11 cellular contexts compared by ENCODE assay signal in the genomic region with DNA sequence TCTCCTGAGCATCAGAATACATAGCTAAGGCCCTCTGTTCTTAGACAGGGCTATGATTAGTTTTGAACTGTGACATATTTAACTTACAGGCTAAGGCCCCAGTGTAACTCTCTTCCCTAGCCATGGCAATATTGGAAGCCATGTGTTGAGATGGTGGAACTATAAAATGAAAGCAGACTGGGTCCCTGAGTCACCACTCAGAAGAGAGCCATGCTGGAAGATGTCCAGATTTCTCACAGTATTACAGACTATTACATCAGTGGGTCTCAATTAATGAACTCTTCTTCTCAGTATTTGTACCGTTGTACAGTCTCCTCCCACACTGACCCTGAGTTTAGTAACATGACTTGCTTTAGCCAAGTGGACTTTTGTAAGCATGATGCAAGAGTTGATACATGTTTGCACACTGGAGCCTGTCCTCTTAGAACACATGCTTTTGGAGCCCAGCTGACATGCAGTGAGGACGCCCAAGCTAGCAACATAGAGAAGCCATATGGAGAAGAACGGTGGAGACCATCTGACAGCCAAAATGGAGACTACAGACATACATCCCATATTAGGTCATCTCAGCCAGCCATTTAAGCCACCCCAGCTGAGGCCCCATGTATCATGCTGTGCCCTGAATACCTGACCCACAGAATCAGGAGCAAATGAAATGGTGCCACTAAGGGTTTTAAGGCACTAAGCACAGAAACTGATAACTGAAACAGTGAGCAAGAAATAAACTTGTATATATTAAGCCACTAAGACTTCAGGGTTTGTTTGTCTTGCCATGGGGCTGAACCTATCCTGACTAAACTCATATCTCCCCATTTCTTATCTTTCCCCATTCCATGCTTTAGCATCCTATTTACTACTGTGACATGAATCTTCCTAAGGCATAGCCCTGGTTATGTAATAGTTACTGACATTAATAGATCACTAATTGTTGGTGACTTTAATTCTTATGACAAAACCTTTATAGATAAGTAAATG. TPM values are rescaled to one million over a fixed set of nuclear protein-coding genes. Genes with fewer than 3 reads are reported as not detected.
DNase-seq lines count a peak whose midpoint lies in the region; ATAC-seq, FAIRE-seq and TF ChIP-seq lines count a peak whose summit lies in the region.
"Had no signal": no experiment of that assay in that cellular context is flagged by ENCODE, and none has a peak within 500 bp of the region (broad histone marks: within the 10 kb centered on the region; RNA-seq: fewer than 3 reads in every experiment).

No MANE protein-coding gene starts in this region.

- peak; percentile 96 for TF ChIP-seq EP300 in K562 (IDR thresholded peaks at IDR 0.05; ENCODE audit: low read length)

- H3K4me3 ChIP-seq in A673 (ENCODE audit: low read depth, low read length, poor library complexity, severe bottlenecking) (no peak overlapping the region), K562 (no peak overlapping the region), smooth muscle cell (no peak overlapping the region)
- H3K4me3 ChIP-seq: BLaER1 treated with 17β-estradiol and CSF1 and Interleukin-3, amounts not matched to agents 10 nM and 100 nM had no signal

- peaks cover 8% of the 10 kb centered on the region; the same call in 1 of the 2 replicates for H3K36me3 Mint-ChIP-seq in HFFc6 (ENCODE audit: low read depth)
- no peaks in the 10 kb centered on the region for H3K36me3 Mint-ChIP-seq in stimulated activated naive B cell treated with anti-CD40 and anti-IgM and Interleukin-4, amounts not matched to agents 10 μg/mL and 1 μg/mL and 100 μg/mL, for 72 hours

- H4K20me1 ChIP-seq in K562 (replicated peaks; ENCODE audit: control insufficient read depth, insufficient read depth, low read length) (no peaks in the 10 kb centered on the region), smooth muscle cell (ENCODE audit: low read depth) (no peaks in the 10 kb centered on the region)
- H4K20me1 ChIP-seq: BLaER1 treated with 17β-estradiol and CSF1 and Interleukin-3, amounts not matched to agents 10 nM and 100 nM had no signal

- FAIRE-seq in K562 (lab: Jason Lieb, UNC) (peak; percentile 37), GM12891 (lab: Jason Lieb, UNC) (no peak)

- no peaks in the 10 kb centered on the region for H3K27me3 ChIP-seq in A673 (replicated peaks; ENCODE audit: insufficient read depth, low read depth, low read length, poor library complexity)
- no peaks in the 10 kb centered on the region for H3K27me3 ChIP-seq in K562 (ENCODE audit: control insufficient read depth in 2 of 2, insufficient read depth in 2 of 2, low read length in 2 of 2)
- H3K27me3 ChIP-seq in smooth muscle cell (ENCODE audit: low read depth), result no peaks in the 10 kb centered on the region
- H3K27me3 ChIP-seq: BLaER1 treated with 17β-estradiol and CSF1 and Interleukin-3, amounts not matched to agents 10 nM and 100 nM had no signal

- H3K27me3 Mint-ChIP-seq in HFFc6 (ENCODE audit: insufficient read depth), result peaks cover 4% of the 10 kb centered on the region; the same call in 1 of the 2 replicates
- H3K27me3 Mint-ChIP-seq in stimulated activated naive B cell treated with anti-CD40 and anti-IgM and Interleukin-4, amounts not matched to agents 10 μg/mL and 1 μg/mL and 100 μg/mL, for 72 hours, result peaks cover 9 to 10% of the 10 kb centered on the region in 2 donors

- no peaks in the 10 kb centered on the region for H3K9me3 ChIP-seq in A673 (ENCODE audit: low read depth, low read length, poor library complexity, severe bottlenecking)
- no peaks in the 10 kb centered on the region for H3K9me3 ChIP-seq in K562 (replicated peaks; ENCODE audit: control insufficient read depth, insufficient read depth, low read depth, low read length)
- H3K9me3 ChIP-seq in smooth muscle cell (replicated peaks; ENCODE audit: low read depth), result no peaks in the 10 kb centered on the region
- H3K9me3 ChIP-seq: BLaER1 treated with 17β-estradiol and CSF1 and Interleukin-3, amounts not matched to agents 10 nM and 100 nM had no signal

- H3K27ac ChIP-seq in A673 (ENCODE audit: low read depth, low read length, poor library complexity, severe bottlenecking), result no peak overlapping the region
- H3K27ac ChIP-seq in K562 (ENCODE audit: extremely low read depth, low read depth, low read length), result peak overlapping the region; percentile 50; the same call in 2 of the 3 replicates
- no peak overlapping the region for H3K27ac ChIP-seq in smooth muscle cell (ENCODE audit: low read depth)
- H3K27ac ChIP-seq in substantia nigra (ENCODE audit: low read depth, low read length, poor library complexity, severe bottlenecking), result no peak overlapping the region
- H3K27ac ChIP-seq: BLaER1 treated with 17β-estradiol and CSF1 and Interleukin-3, amounts not matched to agents 10 nM and 100 nM had no signal

- no peak overlapping the region for H3K9ac ChIP-seq in K562 (ENCODE audit: insufficient read depth in 1 of 2, low read depth in 2 of 2, low read length in 2 of 2)
- H3K9ac ChIP-seq in smooth muscle cell (ENCODE audit: low read depth), result no peak overlapping the region
- H3K9ac ChIP-seq: BLaER1 treated with 17β-estradiol and CSF1 and Interleukin-3, amounts not matched to agents 10 nM and 100 nM had no signal

- H3K27ac Mint-ChIP-seq in HFFc6, result peak overlapping the region; percentile 74
- no peak overlapping the region for H3K27ac Mint-ChIP-seq in stimulated activated naive B cell treated with anti-CD40 and anti-IgM and Interleukin-4, amounts not matched to agents 10 μg/mL and 1 μg/mL and 100 μg/mL, for 72 hours
- H3K27ac Mint-ChIP-seq: activated B cell treated with CpG ODN at 0.5 μM for 24 hours had no signal

- H3K4me2 ChIP-seq in K562 (ENCODE audit: insufficient read depth, low read length) (no peak overlapping the region), smooth muscle cell (no peak overlapping the region)
- H3K4me2 ChIP-seq: BLaER1 treated with 17β-estradiol and CSF1 and Interleukin-3, amounts not matched to agents 10 nM and 100 nM had no signal

- no peaks in the 10 kb centered on the region for H3F3A ChIP-seq in smooth muscle cell (ENCODE audit: low read depth)

- CTCF ChIA-PET in A673 (lab: Charles Lee), result no interaction called here
- CTCF ChIA-PET in K562 (lab: Yijun Ruan, JAX; ENCODE audit: low intra/inter-chr PET ratio), result no interaction called here

- peak; percentile 89 for ATAC-seq in K562
- ATAC-seq in stimulated activated naive B cell treated with anti-CD40 and anti-IgM and Interleukin-4, amounts not matched to agents 10 μg/mL and 1 μg/mL and 100 μg/mL, for 72 hours (replicated peaks), result no peak

- DNase-seq in A673 (ENCODE audit: low spot score), result peak; percentile 26
- peak; percentile 82 for DNase-seq in HFFc6
- DNase-seq in K562 (ENCODE audit: extremely low read depth in 1 of 4, low spot score in 3 of 4), result peak in 1 of 4 experiments; percentile 55
- DNase-seq in kidney glomerular epithelial cell (lab: John Stamatoyannopoulos, UW), result peak; percentile 32
- DNase-seq in GM12891 (ENCODE audit: insufficient read length, low spot score), result no peak
- no peak for DNase-seq in stimulated activated naive B cell treated with anti-CD40 and anti-IgM and Interleukin-4, amounts not matched to agents 10 μg/mL and 1 μg/mL and 100 μg/mL, for 72 hours
- no peak for DNase-seq in smooth muscle cell (lab: John Stamatoyannopoulos, UW; ENCODE audit: unreplicated experiment)
- DNase-seq in substantia nigra (lab: John Stamatoyannopoulos, UW), result no peak
- DNase-seq: activated B cell treated with CpG ODN at 0.5 μM for 24 hours; stimulated activated naive CD4-positive, alpha-beta T cell had no signal

- H3K4me3 Mint-ChIP-seq in HFFc6, result no peak overlapping the region
- H3K4me3 Mint-ChIP-seq in stimulated activated naive B cell treated with anti-CD40 and anti-IgM and Interleukin-4, amounts not matched to agents 10 μg/mL and 1 μg/mL and 100 μg/mL, for 72 hours, result no peak overlapping the region
- H3K4me3 Mint-ChIP-seq: activated B cell treated with CpG ODN at 0.5 μM for 24 hours had no signal

- H3K4me1 ChIP-seq in A673 (ENCODE audit: insufficient read depth, low read length, poor library complexity, severe bottlenecking) (peaks cover 2% of the 10 kb centered on the region), K562 (replicated peaks in 1 of 2; ENCODE audit: control insufficient read depth in 2 of 2, insufficient read depth in 2 of 2, low read length in 2 of 2) (peaks cover 0 to 17% of the 10 kb centered on the region in 2 experiments; a peak in 3 of 5 replicates), smooth muscle cell (ENCODE audit: low read depth) (peaks cover 12% of the 10 kb centered on the region)

- TF ChIP-seq POLR2A in K562 (conservative IDR thresholded peaks at IDR 0.05) (no peak), GM12891 (IDR thresholded peaks at IDR 0.05; ENCODE audit: low read depth, low read length) (no peak)

- H3K36me3 ChIP-seq in A673 (ENCODE audit: insufficient read depth, low read length, poor library complexity, severe bottlenecking) (no peaks in the 10 kb centered on the region), K562 (ENCODE audit: control insufficient read depth, insufficient read depth, low read length) (no peaks in the 10 kb centered on the region), smooth muscle cell (ENCODE audit: low read depth) (no peaks in the 10 kb centered on the region)
- H3K36me3 ChIP-seq: BLaER1 treated with 17β-estradiol and CSF1 and Interleukin-3, amounts not matched to agents 10 nM and 100 nM had no signal

- H3K9me1 ChIP-seq in K562 (ENCODE audit: control insufficient read depth, insufficient read depth, low read length), result no peaks in the 10 kb centered on the region

- H3K4me1 Mint-ChIP-seq in HFFc6 (ENCODE audit: low read depth), result peaks cover 49% of the 10 kb centered on the region
- H3K4me1 Mint-ChIP-seq in stimulated activated naive B cell treated with anti-CD40 and anti-IgM and Interleukin-4, amounts not matched to agents 10 μg/mL and 1 μg/mL and 100 μg/mL, for 72 hours, result peaks cover 16 to 26% of the 10 kb centered on the region in 2 donors

- no TSS peak for BruUV-seq in A673 (replicated peaks; lab: Mats Ljungman, UMichigan)
- BruUV-seq in K562 (replicated peaks; lab: Mats Ljungman, UMichigan), result no TSS peak

- H3K79me2 ChIP-seq in K562 (ENCODE audit: control insufficient read depth, insufficient read depth, low read length), result no peaks in the 10 kb centered on the region
- H3K79me2 ChIP-seq in smooth muscle cell (ENCODE audit: low read depth), result no peaks in the 10 kb centered on the region

- peak; percentile 35 to 36 for TF ChIP-seq RAD21 in K562 (CRISPR knock-in tag; conservative IDR thresholded peaks at IDR 0.05 in 1 of 2, IDR thresholded peaks at IDR 0.05 in 1 of 2)

- intact Hi-C loops in A673 (cut with micrococcal nuclease; ENCODE audit: unreplicated experiment) (no loop called here), K562 (cut with micrococcal nuclease) (loop anchor here (2.0 kb wide), 1 partner anchor 25 kb away; the partner anchor contains the start of gene TBX15)

- H2AFZ ChIP-seq in K562 (ENCODE audit: low read depth, low read length) (peak overlapping the region; percentile 40; the same call in 1 of the 2 replicates), smooth muscle cell (ENCODE audit: low read depth) (no peak overlapping the region)

- 5% methylated on average over 3 of the region's 3 CpGs for WGBS in K562 (ENCODE audit: insufficient coverage, low coverage, missing lambda C conversion rate)
- 72% methylated on average over 3 of the region's 3 CpGs for WGBS in smooth muscle cell (ENCODE audit: low lambda C conversion rate)

- in situ Hi-C loops in K562 (cut with MboI), result no loop called here

- H3K9me3 Mint-ChIP-seq in HFFc6, result no peaks in the 10 kb centered on the region
- H3K9me3 Mint-ChIP-seq in stimulated activated naive B cell treated with anti-CD40 and anti-IgM and Interleukin-4, amounts not matched to agents 10 μg/mL and 1 μg/mL and 100 μg/mL, for 72 hours, result peaks cover 0 to 3% of the 10 kb centered on the region in 2 donors
- H3K9me3 Mint-ChIP-seq: activated B cell treated with CpG ODN at 0.5 μM for 24 hours had no signal

- POLR2A ChIA-PET in A673 (lab: Charles Lee; ENCODE audit: low non-redundant PET) (no interaction called here), K562 (lab: Yijun Ruan, JAX) (interaction anchor here (1.1 kb wide), 1 partner anchor 12 kb away, joined by 3 read pairs; no protein-coding TSS in a partner anchor)

- TF ChIP-seq CTCF in A673 (conservative IDR thresholded peaks at IDR 0.05; ENCODE audit: low read depth, low read length), result no peak
- no peak for TF ChIP-seq CTCF in HFFc6 (IDR thresholded peaks at IDR 0.05)
- no peak for TF ChIP-seq CTCF in K562 (IDR thresholded peaks at IDR 0.05 in 2 of 3, conservative IDR thresholded peaks at IDR 0.05 in 1 of 3; ENCODE audit: insufficient read depth in 2 of 3, low read depth in 1 of 3, low read length in 3 of 3)
- no peak for TF ChIP-seq CTCF in smooth muscle cell (IDR thresholded peaks at IDR 0.05; ENCODE audit: borderline replicate concordance, insufficient read depth, poor library complexity, severe bottlenecking)

RNA-seq across cellular contexts. Expression of gene TBX15, which starts 24.4 kb away (rescaled TPM):
- 0.31 and 0.32 TPM in 2 replicates for total RNA-seq in A673 (2021)
- 10 to 100 TPM in 3 of 6 experiments, 1 to 10 TPM in 3; 5.3 to 12.2 (median 10.0) TPM for total RNA-seq in HFFc6 (2021; fragmentation: NEBNext Ultra II Directional; extraction: Animal tissue kit (Norgen Biotek cat#: 25700))
- 0.28 and 0.95 TPM in 2 replicates for total RNA-seq in K562 (2011; cell fraction: chromatin; rRNA removed; ENCODE audit: low replicate concordance)
- total RNA-seq in K562 (2011; cell fraction: nucleolus; rRNA removed), result 0.33 and 0.66 TPM in 2 replicates
- 0.31 and 0.73 TPM in 2 replicates for total RNA-seq in K562 (2011; cell fraction: nucleoplasm; rRNA removed)
- total RNA-seq in K562 (2014; rRNA removed), result 2.4 and 2.6 TPM in 2 replicates
- total RNA-seq in K562 (2014; rRNA removed; fragmentation: Illumina TruSeq; extraction: Trizol), result 1.9 and 2.1 TPM in 2 replicates
- 1.7 and 2.1 TPM in 2 replicates for total RNA-seq in K562 (2015; rRNA removed; fragmentation: Illumina TruSeq; extraction: Trizol)
- 2.6 and 2.7 TPM in 2 replicates for total RNA-seq in K562 (2021)
- polyA plus RNA-seq in K562 (2011; rRNA removed), result 0.03 TPM in 1 of 2 replicates, not detected in the other
- 0.03 TPM in 2 replicates for polyA plus RNA-seq in K562 (2011; cell fraction: cytosol; rRNA removed)
- polyA plus RNA-seq in K562 (2011; cell fraction: nucleus; rRNA removed), result 0.06 and 0.07 TPM in 2 replicates
- 2.2 and 10.1 TPM in 2 replicates for polyA plus RNA-seq in K562 (2012)
- 2.4 and 3.0 TPM in 2 replicates for polyA plus RNA-seq in K562 (2014; fragmentation: Illumina TruSeq; extraction: Trizol)
- polyA plus RNA-seq in K562 (2014; fragmentation: Nextera tagmentation; extraction: Ambion mirVana), result 1 to 10 TPM; 1.7 to 3.4 TPM
- polyA plus RNA-seq in K562 (2014; rRNA removed), result 2.1 and 2.3 TPM in 2 replicates
- 0.04 and 0.06 TPM in 2 replicates for polyA minus RNA-seq in K562 (2011; rRNA and poly(A)+ RNA removed)
- not detected in 2 replicates for polyA minus RNA-seq in K562 (2011; cell fraction: cytosol; rRNA and poly(A)+ RNA removed)
- not detected in 2 replicates for polyA minus RNA-seq in K562 (2011; cell fraction: nucleus; rRNA and poly(A)+ RNA removed)
- polyA plus RNA-seq in GM12891 (2012; ENCODE audit: low read depth, missing spikeins), result 0.03 TPM
- total RNA-seq in smooth muscle cell, result 3.5 and 7.4 TPM in 2 replicates
- 2.1 and 2.7 TPM in 2 replicates for polyA plus RNA-seq in smooth muscle cell

Comparison
In these comparisons a context has a peak if more than half of its experiments do, and no peak if none do; other contexts are left out.
1. DNase-seq: peak in A673 (single experiment), HFFc6 (single experiment) and kidney glomerular epithelial cell (single experiment); none in GM12891 (single experiment), stimulated activated naive B cell treated with anti-CD40 and anti-IgM and Interleukin-4, amounts not matched to agents 10 μg/mL and 1 μg/mL and 100 μg/mL, for 72 hours (single experiment), smooth muscle cell (single experiment) and substantia nigra (0 of 49).